In genomic region chr2:212531499-212531898, GRCh38 we compare ENCODE assay signal across 2 cellular contexts.
TF ChIP-seq lines count a peak whose summit lies in the region.

No MANE protein-coding gene starts in this region.

TF ChIP-seq in HepG2, 621 proteins besides CTCF, POLR2A, EP300 and RAD21:
- TF ChIP-seq MAFF (IDR thresholded peaks at IDR 0.05; ENCODE audit: low read depth, low read length) (peak; percentile 84), MXI1 (IDR thresholded peaks at IDR 0.05; ENCODE audit: borderline replicate concordance, low read depth, low read length) (no peak), MAFK (conservative IDR thresholded peaks at IDR 0.05 in 1 of 2, IDR thresholded peaks at IDR 0.05 in 1 of 2; ENCODE audit: low read length in 2 of 2) (peak; percentile 77 to 89)

TF ChIP-seq in IMR-90, 13 proteins besides CTCF, POLR2A, EP300 and RAD21:
- TF ChIP-seq MAFK (IDR thresholded peaks at IDR 0.05; ENCODE audit: low read depth, low read length): peak; percentile 85
- TF ChIP-seq USF2 (IDR thresholded peaks at IDR 0.05; ENCODE audit: low read depth, low read length): no peak
